ENCODE assay signal across 17 cellular contexts in the genomic region with DNA sequence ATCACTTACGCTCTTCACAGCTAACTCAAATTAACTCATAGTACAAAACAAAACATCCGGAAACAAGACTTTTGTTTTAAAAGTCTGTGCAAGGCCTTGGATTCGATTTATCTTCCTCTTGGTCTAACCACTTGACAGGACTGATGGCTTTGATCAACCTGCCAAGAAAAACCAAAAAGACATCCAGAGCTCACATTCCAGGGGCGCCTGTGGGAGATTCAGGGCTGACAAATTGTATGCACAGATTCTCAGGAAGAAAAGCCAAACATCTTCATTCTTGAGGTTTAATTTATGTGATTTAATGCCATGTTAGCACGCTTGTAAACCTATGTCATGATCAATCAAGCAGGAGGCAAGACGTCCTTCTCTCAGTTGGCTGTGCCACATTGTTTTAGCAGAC.
DNase-seq lines count a peak whose midpoint lies in the region; ATAC-seq and TF ChIP-seq lines count a peak whose summit lies in the region.
"Had no signal": no experiment of that assay in that cellular context is flagged by ENCODE, and none has a peak within 500 bp of the region (broad histone marks: within the 10 kb centered on the region; RNA-seq: fewer than 3 reads in every experiment).

No MANE protein-coding gene starts in this region.

- H3K4me3 ChIP-seq in fibroblast of lung (replicated peaks in 1 of 4; ENCODE audit: control extremely low read depth in 1 of 4, insufficient read depth in 1 of 4, low read depth in 3 of 4, low read length in 4 of 4) (no peak overlapping the region), coronary artery (no peak overlapping the region)
- H3K4me3 ChIP-seq in CD8-positive, alpha-beta T cell (ENCODE audit: low read depth, low read length), result no peak overlapping the region
- H3K4me3 ChIP-seq: ascending aorta, gastroesophageal sphincter, tibial nerve had no signal

- no peak overlapping the region for H2AFZ ChIP-seq in fibroblast of lung (ENCODE audit: low read length)

- H3K27me3 Mint-ChIP-seq in CD8-positive, alpha-beta T cell (ENCODE audit: low read depth), result peaks cover 25% of the 10 kb centered on the region

- intact Hi-C loops in CD8-positive, alpha-beta T cell (cut with DNase I, micrococcal nuclease), result no loop called here

- POLR2A ChIA-PET in CD8-positive, alpha-beta T cell (lab: Charles Lee), result no interaction called here

- no peak overlapping the region for H3K27ac Mint-ChIP-seq in CD8-positive, alpha-beta T cell
- H3K27ac Mint-ChIP-seq: activated CD8-positive, alpha-beta T cell treated with anti-CD3 and anti-CD28 coated beads, Interleukin-2, amount 10 ng/mL, durations not matched to agents 7 days and 5 days; activated T-helper 2 cell treated with anti-CD3 and anti-CD28 coated beads, Interferon-gamma antibody, Interleukin-2, Interleukin-4, amounts not matched to agents 10 μg/mL and 5 μg/mL and 100 μg/mL, durations not matched to agents 14 hours and 24 hours and 36 hours had no signal

- H4K20me1 ChIP-seq in fibroblast of lung (ENCODE audit: control insufficient read depth, extremely low read depth, insufficient read depth, low read length), result no peaks in the 10 kb centered on the region

- no peaks in the 10 kb centered on the region for H3K79me2 ChIP-seq in fibroblast of lung (ENCODE audit: control insufficient read depth, insufficient read depth, low read length)

- CTCF ChIA-PET in CD8-positive, alpha-beta T cell (lab: Charles Lee), result no interaction called here

- no peaks in the 10 kb centered on the region for H3K9me3 ChIP-seq in fibroblast of lung (ENCODE audit: control insufficient read depth, insufficient read depth, low read depth, low read length)
- H3K9me3 ChIP-seq in CD8-positive, alpha-beta T cell (ENCODE audit: low read length), result no peaks in the 10 kb centered on the region
- H3K9me3 ChIP-seq: ascending aorta, gastroesophageal sphincter, tibial nerve had no signal

- H3K36me3 Mint-ChIP-seq in CD8-positive, alpha-beta T cell, result no peaks in the 10 kb centered on the region

- H3K4me2 ChIP-seq in fibroblast of lung (ENCODE audit: extremely low read depth, insufficient read depth, low read length), result no peak overlapping the region

- no peak for TF ChIP-seq CTCF in fibroblast of lung (conservative IDR thresholded peaks at IDR 0.05 in 1 of 2, IDR thresholded peaks at IDR 0.05 in 1 of 2; ENCODE audit: low read depth in 1 of 2, low read length in 2 of 2)
- TF ChIP-seq CTCF in coronary artery (IDR thresholded peaks at IDR 0.05), result no peak
- TF ChIP-seq CTCF in CD8-positive, alpha-beta T cell (IDR thresholded peaks at IDR 0.05), result no peak

- DNase-seq in EL (peak; percentile 81), NCI-H226 (peak; percentile 83), fibroblast of lung (ENCODE audit: low read depth in 2 of 2) (peak; percentile 62 to 98), pons (ENCODE audit: low spot score) (peak; percentile 23), coronary artery (ENCODE audit: low spot score) (no peak), COLO668 (lab: John Stamatoyannopoulos, UW; ENCODE audit: unreplicated experiment) (no peak), OCI-M1 (lab: John Stamatoyannopoulos, UW) (no peak)
- no peak for DNase-seq in CD8-positive, alpha-beta T cell
- DNase-seq: activated CD8-positive, alpha-beta T cell treated with anti-CD3 and anti-CD28 coated beads, Interleukin-2, amount 10 ng/mL, durations not matched to agents 7 days and 5 days; C1 segment of cervical spinal cord; effector CD4-positive, alpha-beta T cell; SIG-M5; stimulated activated CD4-positive, alpha-beta T cell treated with anti-CD3 and anti-CD28 coated beads, Interleukin-2, amount 100 ng/mL, for 48 hours had no signal

- H3K4me3 Mint-ChIP-seq in CD8-positive, alpha-beta T cell, result no peak overlapping the region
- H3K4me3 Mint-ChIP-seq: activated CD8-positive, alpha-beta T cell treated with anti-CD3 and anti-CD28 coated beads, Interleukin-2, amount 10 ng/mL, durations not matched to agents 7 days and 5 days had no signal

- peaks cover 2% of the 10 kb centered on the region for H3K9me3 Mint-ChIP-seq in CD8-positive, alpha-beta T cell
- H3K9me3 Mint-ChIP-seq: activated T-helper 2 cell treated with anti-CD3 and anti-CD28 coated beads, Interferon-gamma antibody, Interleukin-2, Interleukin-4, amounts not matched to agents 10 μg/mL and 5 μg/mL and 100 μg/mL, durations not matched to agents 14 hours and 24 hours and 36 hours had no signal

- H3K27me3 ChIP-seq in fibroblast of lung (ENCODE audit: control insufficient read depth, insufficient read depth, low read length), result peaks cover 7% of the 10 kb centered on the region
- H3K27me3 ChIP-seq in CD8-positive, alpha-beta T cell (ENCODE audit: insufficient read depth, low read length), result no peaks in the 10 kb centered on the region
- H3K27me3 ChIP-seq: ascending aorta, gastroesophageal sphincter, tibial nerve had no signal

- H3K4me1 ChIP-seq in fibroblast of lung (ENCODE audit: control insufficient read depth, extremely low read depth, insufficient read depth, low read length), result no peaks in the 10 kb centered on the region
- H3K4me1 ChIP-seq in CD8-positive, alpha-beta T cell (ENCODE audit: insufficient read depth, low read length), result no peaks in the 10 kb centered on the region
- H3K4me1 ChIP-seq: ascending aorta, gastroesophageal sphincter, tibial nerve had no signal

- H3K36me3 ChIP-seq in fibroblast of lung (ENCODE audit: control insufficient read depth, insufficient read depth, low read length), result no peaks in the 10 kb centered on the region
- no peaks in the 10 kb centered on the region for H3K36me3 ChIP-seq in CD8-positive, alpha-beta T cell (ENCODE audit: insufficient read depth, low read length)
- H3K36me3 ChIP-seq: ascending aorta, gastroesophageal sphincter, tibial nerve had no signal

- H3K4me1 Mint-ChIP-seq in CD8-positive, alpha-beta T cell (ENCODE audit: low read depth), result no peaks in the 10 kb centered on the region

- H3K27ac ChIP-seq in fibroblast of lung (ENCODE audit: insufficient read depth, low read length) (no peak overlapping the region), coronary artery (no peak overlapping the region)
- no peak overlapping the region for H3K27ac ChIP-seq in CD8-positive, alpha-beta T cell (ENCODE audit: low read depth, low read length)
- H3K27ac ChIP-seq: ascending aorta, gastroesophageal sphincter, tibial nerve had no signal

- H3K9ac ChIP-seq in fibroblast of lung (ENCODE audit: insufficient read depth, low read length), result no peak overlapping the region

- ATAC-seq in CD8-positive, alpha-beta T cell, result no peak
- ATAC-seq: activated CD8-positive, alpha-beta T cell treated with anti-CD3 and anti-CD28 coated beads, Interleukin-2, amount 10 ng/mL, durations not matched to agents 7 days and 5 days; gastroesophageal sphincter had no signal

Comparison
In these comparisons a context has a peak if more than half of its experiments do, and no peak if none do; other contexts are left out.
1. DNase-seq: peak in EL (single experiment), NCI-H226 (single experiment), fibroblast of lung (2 of 2) and pons (single experiment); none in coronary artery (single experiment), COLO668 (single experiment), OCI-M1 (single experiment) and CD8-positive, alpha-beta T cell (0 of 7).